Comparison of ENCODE assay signal across 9 cellular contexts in the genomic region with DNA sequence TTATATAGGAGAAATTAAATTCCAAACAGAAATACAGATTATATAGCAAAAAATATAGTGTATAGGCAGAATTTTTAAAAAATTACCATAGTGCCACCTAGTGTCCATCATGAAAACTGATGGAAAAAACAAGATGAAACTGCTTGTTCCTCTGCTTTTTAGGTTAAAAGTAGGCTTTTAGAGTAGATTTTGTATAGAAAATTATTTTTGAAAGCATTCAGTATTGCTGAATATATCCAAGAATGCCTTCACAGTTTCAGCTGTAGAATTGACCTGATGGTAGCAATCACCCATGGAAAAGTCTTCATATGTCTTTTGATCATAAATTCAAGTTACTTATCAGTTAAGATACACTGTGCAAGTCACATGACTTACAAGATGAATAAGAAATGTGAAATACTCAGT. TPM values are rescaled to one million over a fixed set of nuclear protein-coding genes. Genes with fewer than 3 reads are reported as not detected.
DNase-seq lines count a peak whose midpoint lies in the region; ATAC-seq and TF ChIP-seq lines count a peak whose summit lies in the region.
"Had no signal": no experiment of that assay in that cellular context is flagged by ENCODE, and none has a peak within 500 bp of the region (broad histone marks: within the 10 kb centered on the region; RNA-seq: fewer than 3 reads in every experiment).

No MANE protein-coding gene starts in this region.

- no peak overlapping the region for H3K4me2 ChIP-seq in OCI-LY3 (ENCODE audit: low read length)

- TF ChIP-seq CTCF in OCI-LY3 (IDR thresholded peaks at IDR 0.05; ENCODE audit: low read depth, low read length) (peak; percentile 60), epithelial cell of proximal tubule (conservative IDR thresholded peaks at IDR 0.05; ENCODE audit: low read depth, low read length) (peak; percentile 53)

- no peak for ATAC-seq in GM18873 (IDR thresholded peaks at IDR 0.05; ENCODE audit: low FRiP score, unreplicated experiment)

- no peaks in the 10 kb centered on the region for H3K27me3 ChIP-seq in OCI-LY3 (ENCODE audit: low read depth, low read length)

- H3K79me2 ChIP-seq in OCI-LY3 (ENCODE audit: low read length) = no peaks in the 10 kb centered on the region

- peak in 2 of 3 experiments; percentile 5 to 8 for DNase-seq in NCI-H1417 (lab: John Stamatoyannopoulos, UW)
- no peak for DNase-seq in NCI-H1417 treated with DMSO at 0.1 percent for 48 hours (lab: John Stamatoyannopoulos, UW)
- no peak for DNase-seq in epithelial cell of proximal tubule (ENCODE audit: low read depth)
- DNase-seq in renal cortical epithelial cell (ENCODE audit: low read depth) = peak; percentile 21
- DNase-seq in NCI-H2171 treated with DMSO at 0.1 percent for 48 hours (lab: John Stamatoyannopoulos, UW) = no peak
- DNase-seq in NCI-H2227 (lab: John Stamatoyannopoulos, UW; ENCODE audit: unreplicated experiment) = no peak
- DNase-seq: C1 segment of cervical spinal cord had no signal

- no peaks in the 10 kb centered on the region for H4K20me1 ChIP-seq in OCI-LY3 (ENCODE audit: insufficient read depth, low read length)

- no peak overlapping the region for H3K27ac ChIP-seq in OCI-LY3 (ENCODE audit: low read length)

- H2AFZ ChIP-seq in OCI-LY3 (ENCODE audit: low read depth, low read length) = no peak overlapping the region

- H3K36me3 ChIP-seq in OCI-LY3 (replicated peaks; ENCODE audit: low read depth, low read length) = peaks cover 23% of the 10 kb centered on the region

- H3K4me3 ChIP-seq in OCI-LY3 (ENCODE audit: low read length) (no peak overlapping the region), epithelial cell of proximal tubule (ENCODE audit: low read depth, low read length) (no peak overlapping the region)

- no peaks in the 10 kb centered on the region for H3K9me3 ChIP-seq in OCI-LY3 (ENCODE audit: insufficient read depth, low read length)

- H3K4me1 ChIP-seq in OCI-LY3 (ENCODE audit: low read length) = peaks cover 15% of the 10 kb centered on the region

- H3K9ac ChIP-seq in OCI-LY3 (ENCODE audit: low read length) = no peak overlapping the region

RNA-seq across cellular contexts. Expression of gene RIOK2, which starts 19.7 kb away (rescaled TPM):
- total RNA-seq in epithelial cell of proximal tubule (10.4 and 48.8 TPM in 2 replicates), renal cortical epithelial cell (17.9 and 38.7 TPM in 2 replicates)

RNA-seq across cellular contexts. Expression of gene LIX1, which starts 21.0 kb away (rescaled TPM):
- total RNA-seq in epithelial cell of proximal tubule = under 0.01 and 0.12 TPM in 2 replicates
- total RNA-seq in renal cortical epithelial cell = 0.17 and 1.2 TPM in 2 replicates

Comparison
In these comparisons a context has a peak if more than half of its experiments do, and no peak if none do; other contexts are left out.
1. DNase-seq: peak in NCI-H1417 (2 of 3) and renal cortical epithelial cell (single experiment); none in NCI-H1417 treated with DMSO at 0.1 percent for 48 hours (single experiment), epithelial cell of proximal tubule (single experiment), NCI-H2171 treated with DMSO at 0.1 percent for 48 hours (single experiment) and NCI-H2227 (single experiment).